Comparison of ENCODE assay signal across 20 cellular contexts in genomic region chr17:43927936-43928328, GRCh38. TPM values are rescaled to one million over a fixed set of nuclear protein-coding genes. Genes with fewer than 3 reads are reported as not detected.
A peak's percentile ranks its signal among the peaks of the same experiment; 100 is the strongest.
DNase-seq lines count a peak whose midpoint lies in the region; ATAC-seq, FAIRE-seq and TF ChIP-seq lines count a peak whose summit lies in the region.
"Not testable (repeated sequence)": the region's sequence is repeated elsewhere in the genome, so short reads cannot be mapped to it uniquely, and the experiment has no call there.
"Had no signal": no experiment of that assay in that cellular context is flagged by ENCODE, and none has a peak within 500 bp of the region (broad histone marks: within the 10 kb centered on the region; RNA-seq: fewer than 3 reads in every experiment).

No MANE protein-coding gene starts in this region.

- POLR2A ChIA-PET in CD4-positive, alpha-beta memory T cell (lab: Charles Lee; ENCODE audit: partially characterized antibody) = interaction anchor here (0.9 to 1.3 kb wide), 4 partner anchors 10 to 80 kb away, joined by 3 to 5 read pairs (median 4); partner anchors contain the start of gene MPP2
- POLR2A ChIA-PET in activated B cell treated with CpG ODN at 0.5 μM for 24 hours (lab: Charles Lee) = not testable (repeated sequence)

- peaks cover 12 to 29% (median 18%) of the 10 kb centered on the region in 4 donors for H3K4me1 Mint-ChIP-seq in CD4-positive, alpha-beta memory T cell
- peaks cover 15% of the 10 kb centered on the region for H3K4me1 Mint-ChIP-seq in activated B cell treated with CpG ODN at 0.5 μM for 24 hours
- peaks cover 30% of the 10 kb centered on the region for H3K4me1 Mint-ChIP-seq in activated T-cell treated with anti-CD3 and anti-CD28 coated beads, Interleukin-2, amount 50 U/mL, for 72 hours (ENCODE audit: low read depth)
- H3K4me1 Mint-ChIP-seq in astrocyte (ENCODE audit: low read depth, unreplicated experiment) = not testable (repeated sequence)
- H3K4me1 Mint-ChIP-seq in nephron progenitor cell = peaks cover 48% of the 10 kb centered on the region

- H3K36me3 ChIP-seq in CD4-positive, alpha-beta memory T cell (ENCODE audit: insufficient read depth, low read length); MM.1S (replicated peaks; ENCODE audit: insufficient read depth, low read length); astrocyte (ENCODE audit: insufficient read depth, low read length); iPS-20b (ENCODE audit: insufficient read depth, low read depth, low read length): not testable (repeated sequence)

- peaks cover 21% of the 10 kb centered on the region for H3K4me1 ChIP-seq in CD4-positive, alpha-beta memory T cell (ENCODE audit: insufficient read depth, low read length)
- not testable (repeated sequence) for H3K4me1 ChIP-seq in MM.1S (ENCODE audit: low read length); astrocyte (ENCODE audit: insufficient read depth, low read length); iPS-20b (ENCODE audit: insufficient read depth, low read length)

- H3K27ac Mint-ChIP-seq in CD4-positive, alpha-beta memory T cell = peak overlapping the region in 6 of 7 donors; percentile 49 to 89 (median 61)
- H3K27ac Mint-ChIP-seq in activated B cell treated with CpG ODN at 0.5 μM for 24 hours; astrocyte (ENCODE audit: unreplicated experiment): not testable (repeated sequence)
- peak overlapping the region; percentile 13 for H3K27ac Mint-ChIP-seq in activated T-cell treated with anti-CD3 and anti-CD28 coated beads, Interleukin-2, amount 50 U/mL, for 72 hours
- H3K27ac Mint-ChIP-seq in nephron progenitor cell = peak overlapping the region; percentile 14

- not testable (repeated sequence) for H3K27me3 Mint-ChIP-seq in CD4-positive, alpha-beta memory T cell
- H3K27me3 Mint-ChIP-seq in activated B cell treated with CpG ODN at 0.5 μM for 24 hours (peaks cover 38% of the 10 kb centered on the region), astrocyte (ENCODE audit: low read depth, unreplicated experiment) (peaks cover 55% of the 10 kb centered on the region), nephron progenitor cell (ENCODE audit: low read depth, poor library complexity) (peaks cover 63% of the 10 kb centered on the region)
- H3K27me3 Mint-ChIP-seq in activated T-cell treated with anti-CD3 and anti-CD28 coated beads, Interleukin-2, amount 50 U/mL, for 72 hours (ENCODE audit: low read depth) = peaks cover 19% of the 10 kb centered on the region

- H3K79me2 ChIP-seq in MM.1S (ENCODE audit: low read length); astrocyte (ENCODE audit: insufficient read depth, low read length): not testable (repeated sequence)

- peak overlapping the region; percentile 21; the same call in 1 of the 2 replicates for H3K4me2 ChIP-seq in MM.1S (ENCODE audit: low read depth, low read length)
- H3K4me2 ChIP-seq in astrocyte (ENCODE audit: low read length) = not testable (repeated sequence)

- H3K9ac ChIP-seq in MM.1S (ENCODE audit: low read length); astrocyte (ENCODE audit: low read length); iPS-20b (ENCODE audit: low read depth, low read length): not testable (repeated sequence)

- not testable (repeated sequence) for H3K27ac ChIP-seq in CD4-positive, alpha-beta memory T cell (ENCODE audit: low read depth, low read length); MM.1S (ENCODE audit: low read length); astrocyte (ENCODE audit: low read depth, low read length); iPS-20b (ENCODE audit: low read length)

- peak overlapping the region in 1 of 2 donors; percentile 54 for H3K4me3 ChIP-seq in CD4-positive, alpha-beta memory T cell (ENCODE audit: low read length in 2 of 2)
- H3K4me3 ChIP-seq in MM.1S (ENCODE audit: low read length); astrocyte (ENCODE audit: insufficient read depth, low read depth, low read length): not testable (repeated sequence)
- peak overlapping the region; percentile 50; the same call in 1 of the 2 replicates for H3K4me3 ChIP-seq in iPS-20b (ENCODE audit: low read length)

- DNase-seq in CD4-positive, alpha-beta memory T cell = peak in 2 of 5 donors; percentile 10 to 23
- DNase-seq in MM.1S; activated B cell treated with CpG ODN at 0.5 μM for 24 hours; astrocyte (ENCODE audit: low read depth); nephron progenitor cell; stimulated activated naive CD8-positive, alpha-beta T cell treated with anti-CD3 and anti-CD28 coated beads, Interleukin-15, Interleukin-2, amounts not matched to agents 100 U/mL and 50 U/mL, for 24 hours: not testable (repeated sequence)
- peak in 1 of 2 donors; percentile 11 for DNase-seq in activated T-cell treated with anti-CD3 and anti-CD28 coated beads, Interleukin-2, amount 50 U/mL, for 72 hours

- not testable (repeated sequence) for FAIRE-seq in astrocyte (lab: Jason Lieb, UNC)

- not testable (repeated sequence) for H3K9me3 ChIP-seq in CD4-positive, alpha-beta memory T cell (ENCODE audit: control insufficient read depth in 1 of 2, low read length in 2 of 2); MM.1S (replicated peaks; ENCODE audit: insufficient read depth, low read length); astrocyte (ENCODE audit: insufficient read depth, low read depth, low read length); iPS-20b (ENCODE audit: insufficient read depth, low read depth, low read length)

- not testable (repeated sequence) for H3K9me2 ChIP-seq in MM.1S (replicated peaks; ENCODE audit: insufficient read depth, low read length)

- H3K4me3 Mint-ChIP-seq in CD4-positive, alpha-beta memory T cell = peak overlapping the region; percentile 74 to 92 (median 88)
- H3K4me3 Mint-ChIP-seq in activated B cell treated with CpG ODN at 0.5 μM for 24 hours (peak overlapping the region; percentile 69), astrocyte (ENCODE audit: unreplicated experiment) (peak overlapping the region; percentile 34), nephron progenitor cell (peak overlapping the region; percentile 66)
- peak overlapping the region; percentile 81 to 87 for H3K4me3 Mint-ChIP-seq in activated T-cell treated with anti-CD3 and anti-CD28 coated beads, Interleukin-2, amount 50 U/mL, for 72 hours

- H4K20me1 ChIP-seq in MM.1S (ENCODE audit: insufficient read depth, low read length); astrocyte (ENCODE audit: insufficient read depth, low read length): not testable (repeated sequence)

- CTCF ChIA-PET in CD4-positive, alpha-beta memory T cell (lab: Charles Lee; ENCODE audit: partially characterized antibody) = interaction anchor here (0.8 to 1.6 kb wide), 5 partner anchors 12 to 46 kb away, joined by 3 to 10 read pairs (median 4); no protein-coding TSS in a partner anchor
- CTCF ChIA-PET in activated B cell treated with CpG ODN at 0.5 μM for 24 hours (lab: Charles Lee) = not testable (repeated sequence)

- H3K9me3 Mint-ChIP-seq in CD4-positive, alpha-beta memory T cell; activated B cell treated with CpG ODN at 0.5 μM for 24 hours; activated T-cell treated with anti-CD3 and anti-CD28 coated beads, Interleukin-2, amount 50 U/mL, for 72 hours; nephron progenitor cell: not testable (repeated sequence)
- H3K9me3 Mint-ChIP-seq in astrocyte (ENCODE audit: unreplicated experiment) = peaks cover 11% of the 10 kb centered on the region

- ATAC-seq in activated B cell treated with CpG ODN at 0.5 μM for 24 hours (ENCODE audit: low read depth) = not testable (repeated sequence)
- peak; percentile 79 to 92 for ATAC-seq in activated T-cell treated with anti-CD3 and anti-CD28 coated beads, Interleukin-2, amount 50 U/mL, for 72 hours (replicated peaks in 1 of 2)
- ATAC-seq in stimulated activated naive CD8-positive, alpha-beta T cell treated with anti-CD3 and anti-CD28 coated beads, Interleukin-15, Interleukin-2, amounts not matched to agents 100 U/mL and 50 U/mL, for 24 hours = peak; percentile 30

- intact Hi-C loops in CD4-positive, alpha-beta memory T cell (cut with micrococcal nuclease) = loop anchor here (1.0 kb wide), 1 partner anchor 11 kb away; no protein-coding TSS in a partner anchor
- intact Hi-C loops in activated B cell treated with CpG ODN at 0.5 μM for 24 hours (cut with micrococcal nuclease) = not testable (repeated sequence)

- not testable (repeated sequence) for H3K36me3 Mint-ChIP-seq in CD4-positive, alpha-beta memory T cell; activated B cell treated with CpG ODN at 0.5 μM for 24 hours (ENCODE audit: low read depth); activated T-cell treated with anti-CD3 and anti-CD28 coated beads, Interleukin-2, amount 50 U/mL, for 72 hours (ENCODE audit: insufficient read depth in 2 of 2); astrocyte (ENCODE audit: low read depth, unreplicated experiment); nephron progenitor cell (ENCODE audit: low read depth)

- not testable (repeated sequence) for TF ChIP-seq CTCF in MM.1S (IDR thresholded peaks at IDR 0.05; ENCODE audit: low read length); activated B cell treated with CpG ODN at 0.5 μM for 24 hours (IDR thresholded peaks at IDR 0.05); astrocyte (IDR thresholded peaks at IDR 0.05; ENCODE audit: insufficient read depth, low read depth, low read length); nephron progenitor cell (IDR thresholded peaks at IDR 0.05)

- not testable (repeated sequence) for H3K27me3 ChIP-seq in CD4-positive, alpha-beta memory T cell (ENCODE audit: insufficient read depth, low read length)
- H3K27me3 ChIP-seq in MM.1S (replicated peaks; ENCODE audit: insufficient read depth, low read length) = peaks cover 28% of the 10 kb centered on the region
- peaks cover 52% of the 10 kb centered on the region for H3K27me3 ChIP-seq in astrocyte (ENCODE audit: insufficient read depth, low read length)
- H3K27me3 ChIP-seq in iPS-20b (ENCODE audit: insufficient read depth, low read length) = peaks cover 41% of the 10 kb centered on the region

- H3F3A ChIP-seq in MM.1S (ENCODE audit: insufficient read depth, low read length) = not testable (repeated sequence)

- not testable (repeated sequence) for H2AFZ ChIP-seq in MM.1S (ENCODE audit: low read length); astrocyte (ENCODE audit: low read depth, low read length)

RNA-seq across cellular contexts. Expression of gene PPY, which starts 14.3 kb away (rescaled TPM):
- not detected for total RNA-seq in CD4-positive, alpha-beta memory T cell
- polyA plus RNA-seq in CD4-positive, alpha-beta memory T cell = not detected
- total RNA-seq in activated B cell treated with CpG ODN at 0.5 μM for 24 hours (not detected in 2 replicates), astrocyte (not detected in 2 replicates)
- total RNA-seq in activated T-cell treated with anti-CD3 and anti-CD28 coated beads, Interleukin-2, amount 50 U/mL, for 72 hours = not detected
- total RNA-seq: cerebellum, epithelial cell of proximal tubule, fibroblast of villous mesenchyme, heart left ventricle, IMR-90, left lobe of liver, mesenteric fat pad, neural crest cell, posterior vena cava, sigmoid colon, SJSA1 had no signal
- polyA plus RNA-seq: A549, heart left ventricle, IMR-90, sigmoid colon had no signal

RNA-seq across cellular contexts. Expression of gene MPP2, which starts 20.6 kb away (rescaled TPM):
- 1 to 10 TPM; 2.1 to 3.0 TPM for total RNA-seq in CD4-positive, alpha-beta memory T cell
- polyA plus RNA-seq in CD4-positive, alpha-beta memory T cell = 1 to 10 TPM in 1 of 2 donors, under 1 TPM in 1; 0.10 to 1.0 TPM
- not detected in 2 replicates for total RNA-seq in activated B cell treated with CpG ODN at 0.5 μM for 24 hours
- 1 to 10 TPM; 4.0 to 4.1 TPM for total RNA-seq in activated T-cell treated with anti-CD3 and anti-CD28 coated beads, Interleukin-2, amount 50 U/mL, for 72 hours
- 7.6 and 8.0 TPM in 2 replicates for total RNA-seq in astrocyte

RNA-seq across cellular contexts. Expression of gene PYY, which starts 25.8 kb away (rescaled TPM):
- not detected for total RNA-seq in CD4-positive, alpha-beta memory T cell
- polyA plus RNA-seq in CD4-positive, alpha-beta memory T cell = not detected
- total RNA-seq in activated B cell treated with CpG ODN at 0.5 μM for 24 hours = not detected in 2 replicates
- total RNA-seq in activated T-cell treated with anti-CD3 and anti-CD28 coated beads, Interleukin-2, amount 50 U/mL, for 72 hours = not detected
- not detected in 2 replicates for total RNA-seq in astrocyte
- total RNA-seq: cerebellum, epithelial cell of proximal tubule, fibroblast of villous mesenchyme, heart left ventricle, IMR-90, left lobe of liver, mesenteric fat pad, neural crest cell, posterior vena cava, SJSA1 had no signal
- polyA plus RNA-seq: A549, heart left ventricle, IMR-90 had no signal

Comparison
In these comparisons a context has a peak if more than half of its experiments do, and no peak if none do; other contexts are left out.
1. H3K4me3 Mint-ChIP-seq: peak in every context shown above with its lines; median percentile 88 in CD4-positive, alpha-beta memory T cell; 84 in activated T-cell treated with anti-CD3 and anti-CD28 coated beads, Interleukin-2, amount 50 U/mL, for 72 hours; 69 in activated B cell treated with CpG ODN at 0.5 μM for 24 hours; 66 in nephron progenitor cell; 34 in astrocyte.